14 cellular contexts compared by ENCODE assay signal in genomic region chr7:1829111-1829510, GRCh38.
DNase-seq lines count a peak whose midpoint lies in the region; ATAC-seq and TF ChIP-seq lines count a peak whose summit lies in the region.
"Had no signal": no experiment of that assay in that cellular context is flagged by ENCODE, and none has a peak within 500 bp of the region (broad histone marks: within the 10 kb centered on the region; RNA-seq: fewer than 3 reads in every experiment).

No MANE protein-coding gene starts in this region.

- DNase-seq in activated T-cell treated with anti-CD3 and anti-CD28 coated beads, Interleukin-2, amount 50 U/mL, for 1 hour, result peak; percentile 15
- no peak for DNase-seq in activated T-cell treated with anti-CD3 and anti-CD28 coated beads, Interleukin-2, amount 50 U/mL, for 48 hours
- no peak for DNase-seq in central memory CD8-positive, alpha-beta T cell (ENCODE audit: low spot score in 2 of 2)
- DNase-seq in lower lobe of right lung (peak; percentile 36), testis (peak; percentile 10), T-helper 2 cell (no peak), MM.1S (no peak)
- DNase-seq in activated CD4-positive, alpha-beta T cell treated with anti-CD3 and anti-CD28 coated beads, Interleukin-2, amount 50 U/mL, for 4 hours, result no peak
- DNase-seq: NCI-H1436 treated with DMSO at 0.1 percent for 48 hours, NCI-H2227 treated with DMSO at 0.1 percent for 48 hours, NCI-H524 treated with DMSO at 0.1 percent for 48 hours had no signal

- H3K4me3 Mint-ChIP-seq in central memory CD8-positive, alpha-beta T cell, result no peak overlapping the region
- H3K4me3 Mint-ChIP-seq: CD8-positive, alpha-beta memory T cell had no signal

- H3K9me2 ChIP-seq in MM.1S (replicated peaks; ENCODE audit: insufficient read depth, low read length), result no peaks in the 10 kb centered on the region

- H3K9me3 Mint-ChIP-seq in central memory CD8-positive, alpha-beta T cell, result no peaks in the 10 kb centered on the region

- H3K9ac ChIP-seq in MM.1S (ENCODE audit: low read length), result no peak overlapping the region

- H3K4me1 ChIP-seq in lower lobe of right lung (no peaks in the 10 kb centered on the region), testis (no peaks in the 10 kb centered on the region), MM.1S (ENCODE audit: low read length) (no peaks in the 10 kb centered on the region)

- H4K20me1 ChIP-seq in MM.1S (ENCODE audit: insufficient read depth, low read length), result no peaks in the 10 kb centered on the region

- TF ChIP-seq CTCF in lower lobe of right lung (IDR thresholded peaks at IDR 0.05) (no peak), testis (IDR thresholded peaks at IDR 0.05) (no peak), MM.1S (IDR thresholded peaks at IDR 0.05; ENCODE audit: low read length) (no peak)

- H3K79me2 ChIP-seq in MM.1S (ENCODE audit: low read length), result no peaks in the 10 kb centered on the region

- no peaks in the 10 kb centered on the region for H3K27me3 Mint-ChIP-seq in central memory CD8-positive, alpha-beta T cell

- H3K27me3 ChIP-seq in lower lobe of right lung (ENCODE audit: low read depth) (no peaks in the 10 kb centered on the region), testis (no peaks in the 10 kb centered on the region), MM.1S (replicated peaks; ENCODE audit: insufficient read depth, low read length) (no peaks in the 10 kb centered on the region)

- no peak overlapping the region for H3K27ac ChIP-seq in lower lobe of right lung
- H3K27ac ChIP-seq in testis, result no peak overlapping the region
- no peak overlapping the region for H3K27ac ChIP-seq in MM.1S (ENCODE audit: low read length)
- H3K27ac ChIP-seq: 22Rv1, HL-60 had no signal

- H3K36me3 ChIP-seq in lower lobe of right lung (no peaks in the 10 kb centered on the region), testis (ENCODE audit: low read depth, missing control alignments) (no peaks in the 10 kb centered on the region), MM.1S (replicated peaks; ENCODE audit: insufficient read depth, low read length) (no peaks in the 10 kb centered on the region)

- no peak overlapping the region for H3K4me3 ChIP-seq in lower lobe of right lung
- no peak overlapping the region for H3K4me3 ChIP-seq in testis
- H3K4me3 ChIP-seq in MM.1S (ENCODE audit: low read length), result no peak overlapping the region

- no peaks in the 10 kb centered on the region for H3F3A ChIP-seq in MM.1S (ENCODE audit: insufficient read depth, low read length)

- H3K9me3 ChIP-seq in lower lobe of right lung (no peaks in the 10 kb centered on the region), testis (no peaks in the 10 kb centered on the region), MM.1S (replicated peaks; ENCODE audit: insufficient read depth, low read length) (no peaks in the 10 kb centered on the region)

- whole genome bisulfite sequencing in testis, 2 donors, result 93 to 96% methylated on average over 7 to 22 of the region's 22 CpGs

- peaks cover 4% of the 10 kb centered on the region for H3K36me3 Mint-ChIP-seq in central memory CD8-positive, alpha-beta T cell (ENCODE audit: insufficient read depth)

- no peak for TF ChIP-seq POLR2A in testis (IDR thresholded peaks at IDR 0.05)

- peaks cover 25% of the 10 kb centered on the region for H3K4me1 Mint-ChIP-seq in central memory CD8-positive, alpha-beta T cell

- no peak overlapping the region for H2AFZ ChIP-seq in MM.1S (ENCODE audit: low read length)

- H3K27ac Mint-ChIP-seq in central memory CD8-positive, alpha-beta T cell (ENCODE audit: low read depth), result peak overlapping the region; percentile 75

- ATAC-seq in central memory CD8-positive, alpha-beta T cell (replicated peaks; ENCODE audit: extremely low read depth, poor library complexity, severe bottlenecking), result no peak
- ATAC-seq in lower lobe of right lung, result no peak

- H3K4me2 ChIP-seq in MM.1S (ENCODE audit: low read depth, low read length), result no peak overlapping the region

- intact Hi-C loops in lower lobe of right lung (cut with DNase I), result no loop called here
- intact Hi-C loops in testis (cut with DNase I; ENCODE audit: low total_unique reads), result no loop called here

Comparison
In these comparisons a context has a peak if more than half of its experiments do, and no peak if none do; other contexts are left out.
1. DNase-seq: peak in activated T-cell treated with anti-CD3 and anti-CD28 coated beads, Interleukin-2, amount 50 U/mL, for 1 hour (single experiment), lower lobe of right lung (single experiment) and testis (single experiment); none in activated T-cell treated with anti-CD3 and anti-CD28 coated beads, Interleukin-2, amount 50 U/mL, for 48 hours (0 of 2), central memory CD8-positive, alpha-beta T cell (0 of 2), T-helper 2 cell (0 of 5), activated CD4-positive, alpha-beta T cell treated with anti-CD3 and anti-CD28 coated beads, Interleukin-2, amount 50 U/mL, for 4 hours (0 of 2) and MM.1S (single experiment).